Comparison of ENCODE assay signal across 1 cellular context in genomic region chr2:240876475-240877251, GRCh38.
A peak's percentile ranks its signal among the peaks of the same experiment; 100 is the strongest.
TF ChIP-seq lines count a peak whose summit lies in the region.

No MANE protein-coding gene starts in this region.

TF ChIP-seq in HepG2, 621 proteins besides CTCF, POLR2A, EP300 and RAD21 (continued from another document and continues in another):
- TF ChIP-seq ZNF407 (CRISPR knock-in tag; IDR thresholded peaks at IDR 0.05; ENCODE audit: not compliant biosample characterization): peak; percentile 53
- TF ChIP-seq ZNF687 (CRISPR knock-in tag; IDR thresholded peaks at IDR 0.05): peak; percentile 99
- TF ChIP-seq ZNF101 (CRISPR knock-in tag; IDR thresholded peaks at IDR 0.05; ENCODE audit: borderline replicate concordance, low read depth): no peak
- no peak; the same call in 1 of the 2 replicates for TF ChIP-seq ZXDC (CRISPR knock-in tag; IDR thresholded peaks at IDR 0.05)
- no peak for TF ChIP-seq PAF1 (CRISPR knock-in tag; IDR thresholded peaks at IDR 0.05)
- peak; percentile 61 for TF ChIP-seq PHF5A (CRISPR knock-in tag; IDR thresholded peaks at IDR 0.05; ENCODE audit: low read depth, unreplicated experiment)
- no peak for TF ChIP-seq PRDM4 (CRISPR knock-in tag; IDR thresholded peaks at IDR 0.05; ENCODE audit: borderline replicate concordance)
- TF ChIP-seq HNF4G (IDR thresholded peaks at IDR 0.05; ENCODE audit: borderline replicate concordance, low read depth, low read length): peak; percentile 94
- TF ChIP-seq HNF4G (CRISPR knock-in tag; IDR thresholded peaks at IDR 0.05; ENCODE audit: borderline replicate concordance, low read depth): peak; percentile 95
- TF ChIP-seq ZNF615 (CRISPR knock-in tag; IDR thresholded peaks at IDR 0.05; ENCODE audit: borderline replicate concordance): no peak
- peak; percentile 81; the same call in 1 of the 2 replicates for TF ChIP-seq ZNF816 (CRISPR knock-in tag; IDR thresholded peaks at IDR 0.05; ENCODE audit: borderline replicate concordance)
- peak; percentile 57; the same call in 1 of the 2 replicates for TF ChIP-seq ZNF362 (CRISPR knock-in tag; IDR thresholded peaks at IDR 0.05; ENCODE audit: borderline replicate concordance)
- peak; percentile 85; the same call in 1 of the 2 replicates for TF ChIP-seq ZNF235 (CRISPR knock-in tag; IDR thresholded peaks at IDR 0.05; ENCODE audit: borderline replicate concordance)
- no peak for TF ChIP-seq ZUFSP (CRISPR knock-in tag; IDR thresholded peaks at IDR 0.05; ENCODE audit: borderline replicate concordance)
- TF ChIP-seq LBX2 (CRISPR knock-in tag; IDR thresholded peaks at IDR 0.05; ENCODE audit: borderline replicate concordance): peak; percentile 80; the same call in 1 of the 2 replicates
- TF ChIP-seq SOX6 (IDR thresholded peaks at IDR 0.05): no peak
- peak; percentile 81 for TF ChIP-seq SOX6 (CRISPR knock-in tag; IDR thresholded peaks at IDR 0.05)
- peak; percentile 100 for TF ChIP-seq HNRNPL (IDR thresholded peaks at IDR 0.05; ENCODE audit: low read depth, low read length)
- TF ChIP-seq ZNF253 (CRISPR knock-in tag; IDR thresholded peaks at IDR 0.05; ENCODE audit: borderline replicate concordance): no peak
- no peak for TF ChIP-seq FOXP1 (IDR thresholded peaks at IDR 0.05)
- TF ChIP-seq FOXP1 (CRISPR knock-in tag; IDR thresholded peaks at IDR 0.05): peak; percentile 57; the same call in 1 of the 2 replicates
- TF ChIP-seq SMARCE1 (IDR thresholded peaks at IDR 0.05; ENCODE audit: borderline replicate concordance): no peak
- TF ChIP-seq ZNF574 (CRISPR knock-in tag; IDR thresholded peaks at IDR 0.05): peak; percentile 82
- TF ChIP-seq ZBTB25 (CRISPR knock-in tag; IDR thresholded peaks at IDR 0.05): peak; percentile 91
